In genomic region chr9:14616188-14616982, GRCh38 we compare ENCODE assay signal across 8 cellular contexts.
DNase-seq lines count a peak whose midpoint lies in the region; ATAC-seq and TF ChIP-seq lines count a peak whose summit lies in the region.

No MANE protein-coding gene starts in this region.

- peak in 2 of 3 donors; percentile 53 to 56 for TF ChIP-seq CTCF in breast epithelium (IDR thresholded peaks at IDR 0.05)

- no peaks in the 10 kb centered on the region for H3K27me3 ChIP-seq in breast epithelium

- intact Hi-C loops in breast epithelium (cut with DNase I; ENCODE audit: low total_unique reads), result no loop called here

- peaks cover 3% of the 10 kb centered on the region for H3K36me3 ChIP-seq in breast epithelium

- peak; percentile 87 for ATAC-seq in GM18909 (IDR thresholded peaks at IDR 0.05; ENCODE audit: poor library complexity, unreplicated experiment)
- ATAC-seq in HG03108 (IDR thresholded peaks at IDR 0.05; ENCODE audit: unreplicated experiment), result peak; percentile 83

- no peaks in the 10 kb centered on the region for H3K9me3 ChIP-seq in breast epithelium

- no peaks in the 10 kb centered on the region for H3K4me1 ChIP-seq in breast epithelium

- no peak overlapping the region for H3K27ac ChIP-seq in breast epithelium

- H3K4me3 ChIP-seq in breast epithelium, result no peak overlapping the region

- no peak for TF ChIP-seq POLR2A in breast epithelium (IDR thresholded peaks at IDR 0.05)

- peak; percentile 2 for DNase-seq in COLO829 (ENCODE audit: low spot score)
- DNase-seq in NCI-H446 treated with DMSO at 0.1 percent for 48 hours (lab: John Stamatoyannopoulos, UW), result peak; percentile 100
- no peak for DNase-seq in breast epithelium (ENCODE audit: low spot score in 2 of 2)
- peak; percentile 69 for DNase-seq in left kidney (ENCODE audit: low read depth, low spot score)
- no peak for DNase-seq in nucleus accumbens (lab: John Stamatoyannopoulos, UW)
- DNase-seq in activated CD4-positive, alpha-beta T cell treated with anti-CD3 and anti-CD28 coated beads, Interleukin-2, amount 50 U/mL, for 48 hours, result no peak

Comparison
In these comparisons a context has a peak if more than half of its experiments do, and no peak if none do; other contexts are left out.
1. DNase-seq: peak in COLO829 (single experiment), NCI-H446 treated with DMSO at 0.1 percent for 48 hours (single experiment) and left kidney (single experiment); none in breast epithelium (0 of 2), nucleus accumbens (0 of 56) and activated CD4-positive, alpha-beta T cell treated with anti-CD3 and anti-CD28 coated beads, Interleukin-2, amount 50 U/mL, for 48 hours (0 of 2).